1 cellular context compared by ENCODE assay signal in the genomic region with DNA sequence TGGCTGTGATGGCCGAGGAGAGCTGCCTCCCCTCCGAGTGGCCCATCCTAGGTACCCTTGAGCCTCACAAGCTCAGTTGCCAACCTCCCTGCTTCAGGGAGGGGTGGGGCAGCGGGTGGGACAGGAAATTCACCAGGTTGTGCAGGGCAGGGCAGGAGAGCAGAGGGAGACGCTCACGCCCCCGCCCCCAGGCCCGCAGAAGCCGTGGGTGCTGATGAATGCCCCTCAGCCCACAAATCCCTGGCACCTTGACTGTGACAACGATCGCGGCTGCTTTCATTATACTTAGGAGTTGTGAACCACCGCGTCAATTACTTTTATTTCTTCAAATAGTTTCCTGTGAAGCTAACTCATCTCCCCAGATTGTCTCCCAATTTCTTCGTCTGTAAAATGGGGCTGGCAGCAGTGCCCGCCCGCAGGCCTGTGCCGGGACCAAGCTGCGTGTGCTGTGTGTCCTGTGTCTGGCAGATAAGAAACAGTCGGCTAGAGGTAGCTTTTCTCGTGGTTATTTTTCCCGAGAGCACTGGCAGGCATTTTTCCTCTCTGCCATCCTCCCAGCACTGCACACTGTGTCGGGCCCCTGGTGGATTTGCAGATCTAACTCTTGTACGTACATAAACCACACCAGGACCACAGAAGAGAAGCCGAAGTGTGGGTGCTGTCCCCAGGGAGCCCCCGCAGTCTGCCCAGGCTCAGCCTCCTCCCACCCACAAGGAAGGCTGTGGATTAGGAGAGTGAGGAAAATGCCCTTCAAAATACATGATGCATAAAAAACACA.
TF ChIP-seq lines count a peak whose summit lies in the region.

No MANE protein-coding gene starts in this region.

TF ChIP-seq in GM12878, 131 proteins besides CTCF, POLR2A, EP300 and RAD21:
- TF ChIP-seq IKZF2 (IDR thresholded peaks at IDR 0.05): peak in 1 of 2 experiments; percentile 50; a peak in 2 of 4 replicates
- TF ChIP-seq HDGF (IDR thresholded peaks at IDR 0.05): no peak
- TF ChIP-seq RCOR1 (conservative IDR thresholded peaks at IDR 0.05; ENCODE audit: low read depth, low read length): no peak
- no peak for TF ChIP-seq RB1 (IDR thresholded peaks at IDR 0.05; ENCODE audit: borderline replicate concordance)
- TF ChIP-seq, protein P1, sequence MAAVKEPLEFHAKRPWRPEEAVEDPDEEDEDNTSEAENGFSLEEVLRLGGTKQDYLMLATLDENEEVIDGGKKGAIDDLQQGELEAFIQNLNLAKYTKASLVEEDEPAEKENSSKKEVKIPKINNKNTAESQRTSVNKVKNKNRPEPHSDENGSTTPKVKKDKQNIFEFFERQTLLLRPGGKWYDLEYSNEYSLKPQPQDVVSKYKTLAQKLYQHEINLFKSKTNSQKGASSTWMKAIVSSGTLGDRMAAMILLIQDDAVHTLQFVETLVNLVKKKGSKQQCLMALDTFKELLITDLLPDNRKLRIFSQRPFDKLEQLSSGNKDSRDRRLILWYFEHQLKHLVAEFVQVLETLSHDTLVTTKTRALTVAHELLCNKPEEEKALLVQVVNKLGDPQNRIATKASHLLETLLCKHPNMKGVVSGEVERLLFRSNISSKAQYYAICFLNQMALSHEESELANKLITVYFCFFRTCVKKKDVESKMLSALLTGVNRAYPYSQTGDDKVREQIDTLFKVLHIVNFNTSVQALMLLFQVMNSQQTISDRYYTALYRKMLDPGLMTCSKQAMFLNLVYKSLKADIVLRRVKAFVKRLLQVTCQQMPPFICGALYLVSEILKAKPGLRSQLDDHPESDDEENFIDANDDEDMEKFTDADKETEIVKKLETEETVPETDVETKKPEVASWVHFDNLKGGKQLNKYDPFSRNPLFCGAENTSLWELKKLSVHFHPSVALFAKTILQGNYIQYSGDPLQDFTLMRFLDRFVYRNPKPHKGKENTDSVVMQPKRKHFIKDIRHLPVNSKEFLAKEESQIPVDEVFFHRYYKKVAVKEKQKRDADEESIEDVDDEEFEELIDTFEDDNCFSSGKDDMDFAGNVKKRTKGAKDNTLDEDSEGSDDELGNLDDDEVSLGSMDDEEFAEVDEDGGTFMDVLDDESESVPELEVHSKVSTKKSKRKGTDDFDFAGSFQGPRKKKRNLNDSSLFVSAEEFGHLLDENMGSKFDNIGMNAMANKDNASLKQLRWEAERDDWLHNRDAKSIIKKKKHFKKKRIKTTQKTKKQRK (IDR thresholded peaks at IDR 0.05; ENCODE audit: low read depth, low read length): no peak
- TF ChIP-seq POLR2AphosphoS2 (IDR thresholded peaks at IDR 0.05; ENCODE audit: low read depth, low read length): no peak
- TF ChIP-seq NBN (IDR thresholded peaks at IDR 0.05): no peak
- 0 out of 2 replicates have a peak, but pooled peaks have one; percentile 23 for TF ChIP-seq IKZF1 (conservative IDR thresholded peaks at IDR 0.05)
- TF ChIP-seq KAT2A (conservative IDR thresholded peaks at IDR 0.05; ENCODE audit: control insufficient read depth, low read depth, low read length): no peak
- no peak for TF ChIP-seq BACH1 (IDR thresholded peaks at IDR 0.05; ENCODE audit: borderline replicate concordance)
- no peak for TF ChIP-seq KLF5 (IDR thresholded peaks at IDR 0.05; ENCODE audit: partially characterized antibody)
- no peak for TF ChIP-seq IRF4 (IDR thresholded peaks at IDR 0.05; ENCODE audit: low read depth, low read length)
- TF ChIP-seq BRCA1 (IDR thresholded peaks at IDR 0.05; ENCODE audit: low read depth, low read length): no peak
- no peak for TF ChIP-seq YBX1 (IDR thresholded peaks at IDR 0.05)
- no peak for TF ChIP-seq NFYA (IDR thresholded peaks at IDR 0.05; ENCODE audit: borderline replicate concordance, low read depth, low read length)
- peak; percentile 89 for TF ChIP-seq MEF2B (IDR thresholded peaks at IDR 0.05; ENCODE audit: partially characterized antibody, poor library complexity, severe bottlenecking)
- no peak for TF ChIP-seq MYB (IDR thresholded peaks at IDR 0.05; ENCODE audit: borderline replicate concordance, low read depth, low read length)
- no peak for TF ChIP-seq HDAC2 (IDR thresholded peaks at IDR 0.05)
- no peak for TF ChIP-seq LARP7 (IDR thresholded peaks at IDR 0.05)
- TF ChIP-seq ZNF24 (IDR thresholded peaks at IDR 0.05): no peak
- TF ChIP-seq, protein P2, sequence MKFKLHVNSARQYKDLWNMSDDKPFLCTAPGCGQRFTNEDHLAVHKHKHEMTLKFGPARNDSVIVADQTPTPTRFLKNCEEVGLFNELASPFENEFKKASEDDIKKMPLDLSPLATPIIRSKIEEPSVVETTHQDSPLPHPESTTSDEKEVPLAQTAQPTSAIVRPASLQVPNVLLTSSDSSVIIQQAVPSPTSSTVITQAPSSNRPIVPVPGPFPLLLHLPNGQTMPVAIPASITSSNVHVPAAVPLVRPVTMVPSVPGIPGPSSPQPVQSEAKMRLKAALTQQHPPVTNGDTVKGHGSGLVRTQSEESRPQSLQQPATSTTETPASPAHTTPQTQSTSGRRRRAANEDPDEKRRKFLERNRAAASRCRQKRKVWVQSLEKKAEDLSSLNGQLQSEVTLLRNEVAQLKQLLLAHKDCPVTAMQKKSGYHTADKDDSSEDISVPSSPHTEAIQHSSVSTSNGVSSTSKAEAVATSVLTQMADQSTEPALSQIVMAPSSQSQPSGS (IDR thresholded peaks at IDR 0.05; ENCODE audit: low read length): no peak
- TF ChIP-seq, protein P3, sequence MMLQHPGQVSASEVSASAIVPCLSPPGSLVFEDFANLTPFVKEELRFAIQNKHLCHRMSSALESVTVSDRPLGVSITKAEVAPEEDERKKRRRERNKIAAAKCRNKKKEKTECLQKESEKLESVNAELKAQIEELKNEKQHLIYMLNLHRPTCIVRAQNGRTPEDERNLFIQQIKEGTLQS (IDR thresholded peaks at IDR 0.05; ENCODE audit: borderline replicate concordance, extremely low read depth, low read depth, low read length): no peak
- TF ChIP-seq MYC (IDR thresholded peaks at IDR 0.05; ENCODE audit: insufficient read depth, insufficient read length, insufficient replicate concordance, low read length, severe bottlenecking): no peak
